In genomic region chr7:69803699-69804516, GRCh38 we compare ENCODE assay signal across 13 cellular contexts.
DNase-seq lines count a peak whose midpoint lies in the region; ATAC-seq and TF ChIP-seq lines count a peak whose summit lies in the region.
"Had no signal": no experiment of that assay in that cellular context is flagged by ENCODE, and none has a peak within 500 bp of the region (broad histone marks: within the 10 kb centered on the region; RNA-seq: fewer than 3 reads in every experiment).

No MANE protein-coding gene starts in this region.

- ATAC-seq in GM18505 (IDR thresholded peaks at IDR 0.05; ENCODE audit: unreplicated experiment) (peak; percentile 91), GM19455 (IDR thresholded peaks at IDR 0.05; ENCODE audit: unreplicated experiment) (peak; percentile 93), HG02973 (IDR thresholded peaks at IDR 0.05; ENCODE audit: unreplicated experiment) (peak; percentile 80)
- ATAC-seq: mucosa of descending colon had no signal

- H3K79me2 ChIP-seq in OCI-LY7 (ENCODE audit: insufficient read depth, low read depth, low read length), result peaks cover 53% of the 10 kb centered on the region

- no peaks in the 10 kb centered on the region for H3K9me2 ChIP-seq in OCI-LY7 (ENCODE audit: insufficient read depth, low read length)

- BruUV-seq in OCI-LY7 (replicated peaks; lab: Mats Ljungman, UMichigan), result no TSS peak

- TF ChIP-seq CTCF in OCI-LY7 (conservative IDR thresholded peaks at IDR 0.05; ENCODE audit: low read length), result no peak

- no peak for TF ChIP-seq POLR2A in GM18505 (IDR thresholded peaks at IDR 0.05; ENCODE audit: borderline replicate concordance, extremely low read depth, insufficient read depth, insufficient read length)

- no peak overlapping the region; the same call in 1 of the 2 replicates for H2AFZ ChIP-seq in OCI-LY7 (ENCODE audit: low read length)

- DNase-seq in OCI-LY7 (ENCODE audit: low spot score) (peak; percentile 76), GF-D8 (lab: John Stamatoyannopoulos, UW) (no peak), NOMO-1 treated with DMSO at 0.1 percent for 48 hours (lab: John Stamatoyannopoulos, UW; ENCODE audit: unreplicated experiment) (no peak)
- DNase-seq in stimulated activated CD4-positive, alpha-beta T cell treated with anti-CD3 and anti-CD28 coated beads, Interleukin-12 subunit alpha, Interleukin-12 subunit beta, amount 100 ng/mL, for 4 hours, result no peak
- no peak for DNase-seq in activated effector memory CD4-positive, alpha-beta T cell treated with Interleukin-2 at 50 U/mL for 16 hours
- DNase-seq: activated T-cell treated with anti-CD3 and anti-CD28 coated beads for 4 hours, mucosa of descending colon had no signal

- H3K4me3 ChIP-seq in OCI-LY7 (ENCODE audit: low read depth, low read length, poor library complexity, severe bottlenecking), result peak overlapping the region; percentile 33
- H3K4me3 ChIP-seq: HAP-1, mucosa of descending colon, SJCRH30, tibial nerve had no signal

- no peaks in the 10 kb centered on the region for H3K9me3 ChIP-seq in OCI-LY7 (ENCODE audit: low read length)
- H3K9me3 ChIP-seq: HAP-1, mucosa of descending colon, tibial nerve had no signal

- peaks cover 84% of the 10 kb centered on the region for H3K4me1 ChIP-seq in OCI-LY7 (ENCODE audit: insufficient read depth, low read length, poor library complexity, severe bottlenecking)

- intact Hi-C loops in OCI-LY7 (cut with micrococcal nuclease; ENCODE audit: unreplicated experiment), result loop anchor here (1.0 kb wide), 1 partner anchor 19 kb away; no protein-coding TSS in a partner anchor

- CTCF ChIA-PET in OCI-LY7 (lab: Charles Lee; ENCODE audit: unreplicated experiment), result interaction anchor here (0.9 kb wide), 1 partner anchor 20 kb away, joined by 3 read pairs; no protein-coding TSS in a partner anchor

- no peaks in the 10 kb centered on the region for H3K36me3 ChIP-seq in OCI-LY7 (ENCODE audit: insufficient read depth, low read length)
- H3K36me3 ChIP-seq: HAP-1, SJCRH30, tibial nerve had no signal

- 0 out of 2 replicates have a peak, but pooled peaks cover 2% of the 10 kb centered on the region for H4K20me1 ChIP-seq in OCI-LY7 (ENCODE audit: insufficient read depth, low read length)

- POLR2A ChIA-PET in OCI-LY7 (lab: Charles Lee), result interaction anchor here (0.6 to 1.3 kb wide), 7 partner anchors 21 to 225 kb away, joined by 3 to 5 read pairs (median 3); no protein-coding TSS in a partner anchor

- H3K4me2 ChIP-seq in OCI-LY7 (ENCODE audit: low read length), result peak overlapping the region; percentile 68

- H3K27ac ChIP-seq in OCI-LY7 (ENCODE audit: low read depth, low read length, poor library complexity, severe bottlenecking), result peak overlapping the region; percentile 73
- H3K27ac ChIP-seq: SJCRH30, tibial nerve had no signal
